16 cellular contexts compared by ENCODE assay signal in genomic region chr10:47078393-47079163, GRCh38.
DNase-seq lines count a peak whose midpoint lies in the region; ATAC-seq, FAIRE-seq and TF ChIP-seq lines count a peak whose summit lies in the region.
"Had no signal": no experiment of that assay in that cellular context is flagged by ENCODE, and none has a peak within 500 bp of the region (broad histone marks: within the 10 kb centered on the region; RNA-seq: fewer than 3 reads in every experiment).

No MANE protein-coding gene starts in this region.

- H3K9me3 ChIP-seq in astrocyte (ENCODE audit: insufficient read depth, low read depth, low read length) (no peaks in the 10 kb centered on the region), mesodermal cell (ENCODE audit: control insufficient read depth, low read length) (no peaks in the 10 kb centered on the region), upper lobe of left lung (no peaks in the 10 kb centered on the region)

- H3K27me3 ChIP-seq in astrocyte (ENCODE audit: insufficient read depth, low read length) (peaks cover 6% of the 10 kb centered on the region), upper lobe of left lung (no peaks in the 10 kb centered on the region)

- H3K4me3 ChIP-seq in astrocyte (ENCODE audit: insufficient read depth, low read depth, low read length): no peak overlapping the region
- no peak overlapping the region for H3K4me3 ChIP-seq in mesodermal cell (ENCODE audit: extremely low read depth, insufficient read depth, low read length, poor library complexity, severe bottlenecking)
- H3K4me3 ChIP-seq in upper lobe of left lung: no peak overlapping the region

- H3K4me1 ChIP-seq in astrocyte (ENCODE audit: insufficient read depth, low read length) (peaks cover 3% of the 10 kb centered on the region), mesodermal cell (ENCODE audit: control insufficient read depth, insufficient read depth, low read length, poor library complexity, severe bottlenecking) (peaks cover 2% of the 10 kb centered on the region), upper lobe of left lung (no peaks in the 10 kb centered on the region)
- H3K4me1 ChIP-seq: Caco-2 had no signal

- peak overlapping the region; percentile 10 for H2AFZ ChIP-seq in astrocyte (ENCODE audit: low read depth, low read length)

- FAIRE-seq in astrocyte (lab: Jason Lieb, UNC): no peak
- no peak for FAIRE-seq in D721Med (lab: Jason Lieb, UNC)

- POLR2A ChIA-PET in activated CD8-positive, alpha-beta T cell treated with anti-CD3 and anti-CD28 coated beads for 36 hours (lab: Charles Lee): interaction anchor here (0.8 to 1.2 kb wide), 4 partner anchors 31 to 235 kb away, joined by 3 to 4 read pairs (median 3); no protein-coding TSS in a partner anchor
- POLR2A ChIA-PET in activated CD8-positive, alpha-beta T cell treated with anti-CD3 and anti-CD28 coated beads, Interleukin-2, amount 10 ng/mL, durations not matched to agents 7 days and 5 days (lab: Charles Lee): no interaction called here

- no peaks in the 10 kb centered on the region for H3K79me2 ChIP-seq in astrocyte (ENCODE audit: insufficient read depth, low read length)

- H3K9ac ChIP-seq in astrocyte (ENCODE audit: low read length): no peak overlapping the region

- H3K36me3 Mint-ChIP-seq in activated CD8-positive, alpha-beta T cell treated with anti-CD3 and anti-CD28 coated beads for 36 hours (ENCODE audit: low read depth): no peaks in the 10 kb centered on the region
- no peaks in the 10 kb centered on the region for H3K36me3 Mint-ChIP-seq in activated CD8-positive, alpha-beta T cell treated with anti-CD3 and anti-CD28 coated beads, Interleukin-2, amount 10 ng/mL, durations not matched to agents 7 days and 5 days (ENCODE audit: low read depth)
- no peaks in the 10 kb centered on the region for H3K36me3 Mint-ChIP-seq in astrocyte (ENCODE audit: low read depth, unreplicated experiment)
- no peaks in the 10 kb centered on the region for H3K36me3 Mint-ChIP-seq in activated T-cell treated with anti-CD3 and anti-CD28 coated beads, Interleukin-2, amount 50 U/mL, for 4 hours (ENCODE audit: insufficient read depth)

- H3K27ac ChIP-seq in astrocyte (ENCODE audit: low read depth, low read length): no peak overlapping the region
- H3K27ac ChIP-seq in mesodermal cell (ENCODE audit: low read depth, low read length, severe bottlenecking): peak overlapping the region; percentile 10
- H3K27ac ChIP-seq in upper lobe of left lung: no peak overlapping the region
- H3K27ac ChIP-seq: C4-2B had no signal

- ATAC-seq in activated CD8-positive, alpha-beta T cell treated with anti-CD3 and anti-CD28 coated beads for 36 hours: no peak
- ATAC-seq in activated CD8-positive, alpha-beta T cell treated with anti-CD3 and anti-CD28 coated beads, Interleukin-2, amount 10 ng/mL, durations not matched to agents 7 days and 5 days: no peak
- ATAC-seq in upper lobe of left lung (ENCODE audit: low FRiP score in 2 of 2) (peak; percentile 37 to 68), HG03565 (IDR thresholded peaks at IDR 0.05; ENCODE audit: unreplicated experiment) (no peak)
- no peak for ATAC-seq in activated T-cell treated with anti-CD3 and anti-CD28 coated beads, Interleukin-2, amount 50 U/mL, for 4 hours

- H3K4me2 ChIP-seq in astrocyte (ENCODE audit: low read length): no peak overlapping the region

- H3K27me3 Mint-ChIP-seq in activated CD8-positive, alpha-beta T cell treated with anti-CD3 and anti-CD28 coated beads for 36 hours: no peaks in the 10 kb centered on the region
- peaks cover 3% of the 10 kb centered on the region for H3K27me3 Mint-ChIP-seq in activated CD8-positive, alpha-beta T cell treated with anti-CD3 and anti-CD28 coated beads, Interleukin-2, amount 10 ng/mL, durations not matched to agents 7 days and 5 days (ENCODE audit: low read depth)
- peaks cover 16% of the 10 kb centered on the region for H3K27me3 Mint-ChIP-seq in astrocyte (ENCODE audit: low read depth, unreplicated experiment)
- peaks cover 1% of the 10 kb centered on the region for H3K27me3 Mint-ChIP-seq in activated T-cell treated with anti-CD3 and anti-CD28 coated beads, Interleukin-2, amount 50 U/mL, for 4 hours (ENCODE audit: low read depth)

- intact Hi-C loops in activated CD8-positive, alpha-beta T cell treated with anti-CD3 and anti-CD28 coated beads for 36 hours (cut with micrococcal nuclease): no loop called here

- H3K4me1 Mint-ChIP-seq in activated CD8-positive, alpha-beta T cell treated with anti-CD3 and anti-CD28 coated beads for 36 hours (ENCODE audit: low read depth): peaks cover 53% of the 10 kb centered on the region
- peaks cover 25% of the 10 kb centered on the region for H3K4me1 Mint-ChIP-seq in activated CD8-positive, alpha-beta T cell treated with anti-CD3 and anti-CD28 coated beads, Interleukin-2, amount 10 ng/mL, durations not matched to agents 7 days and 5 days (ENCODE audit: low read depth)
- peaks cover 13% of the 10 kb centered on the region for H3K4me1 Mint-ChIP-seq in astrocyte (ENCODE audit: low read depth, unreplicated experiment)
- H3K4me1 Mint-ChIP-seq in activated T-cell treated with anti-CD3 and anti-CD28 coated beads, Interleukin-2, amount 50 U/mL, for 4 hours (ENCODE audit: low read depth): peaks cover 13% of the 10 kb centered on the region
- H3K4me1 Mint-ChIP-seq: H9 had no signal

- no peaks in the 10 kb centered on the region for H3K36me3 ChIP-seq in astrocyte (ENCODE audit: insufficient read depth, low read length)
- H3K36me3 ChIP-seq in mesodermal cell (ENCODE audit: control insufficient read depth, insufficient read depth, low read length): no peaks in the 10 kb centered on the region
- H3K36me3 ChIP-seq in upper lobe of left lung: no peaks in the 10 kb centered on the region

- peak overlapping the region; percentile 43 for H3K27ac Mint-ChIP-seq in activated CD8-positive, alpha-beta T cell treated with anti-CD3 and anti-CD28 coated beads for 36 hours
- no peak overlapping the region for H3K27ac Mint-ChIP-seq in activated CD8-positive, alpha-beta T cell treated with anti-CD3 and anti-CD28 coated beads, Interleukin-2, amount 10 ng/mL, durations not matched to agents 7 days and 5 days
- H3K27ac Mint-ChIP-seq in astrocyte (ENCODE audit: unreplicated experiment): peak overlapping the region; percentile 48
- H3K27ac Mint-ChIP-seq: H9 had no signal

- TF ChIP-seq EP300 in upper lobe of left lung (IDR thresholded peaks at IDR 0.05): no peak

- WGBS in mesodermal cell (ENCODE audit: insufficient coverage in 2 of 2), 2 experiments: 89 to 90% methylated on average over 6 to 8 of the region's 8 CpGs
- 77 to 82% methylated on average over 8 of the region's 8 CpGs for WGBS in upper lobe of left lung, 2 donors

- H3K9me3 Mint-ChIP-seq in activated CD8-positive, alpha-beta T cell treated with anti-CD3 and anti-CD28 coated beads for 36 hours: no peaks in the 10 kb centered on the region
- H3K9me3 Mint-ChIP-seq in activated CD8-positive, alpha-beta T cell treated with anti-CD3 and anti-CD28 coated beads, Interleukin-2, amount 10 ng/mL, durations not matched to agents 7 days and 5 days (ENCODE audit: insufficient read depth): no peaks in the 10 kb centered on the region
- H3K9me3 Mint-ChIP-seq in astrocyte (ENCODE audit: unreplicated experiment): no peaks in the 10 kb centered on the region
- no peaks in the 10 kb centered on the region for H3K9me3 Mint-ChIP-seq in activated T-cell treated with anti-CD3 and anti-CD28 coated beads, Interleukin-2, amount 50 U/mL, for 4 hours

- no peak for TF ChIP-seq CTCF in activated CD8-positive, alpha-beta T cell treated with anti-CD3 and anti-CD28 coated beads for 36 hours (IDR thresholded peaks at IDR 0.05)
- TF ChIP-seq CTCF in astrocyte (IDR thresholded peaks at IDR 0.05; ENCODE audit: insufficient read depth, low read depth, low read length) (no peak), upper lobe of left lung (IDR thresholded peaks at IDR 0.05) (no peak), D721Med (IDR thresholded peaks at IDR 0.05; ENCODE audit: insufficient read depth, missing control alignments) (no peak)

- no peak overlapping the region for H3K4me3 Mint-ChIP-seq in activated CD8-positive, alpha-beta T cell treated with anti-CD3 and anti-CD28 coated beads for 36 hours
- H3K4me3 Mint-ChIP-seq in activated CD8-positive, alpha-beta T cell treated with anti-CD3 and anti-CD28 coated beads, Interleukin-2, amount 10 ng/mL, durations not matched to agents 7 days and 5 days: no peak overlapping the region
- H3K4me3 Mint-ChIP-seq in astrocyte (ENCODE audit: unreplicated experiment): no peak overlapping the region
- H3K4me3 Mint-ChIP-seq in activated T-cell treated with anti-CD3 and anti-CD28 coated beads, Interleukin-2, amount 50 U/mL, for 4 hours: no peak overlapping the region
- H3K4me3 Mint-ChIP-seq: H9 had no signal

- TF ChIP-seq POLR2A in upper lobe of left lung (IDR thresholded peaks at IDR 0.05): no peak

- H4K20me1 ChIP-seq in astrocyte (ENCODE audit: insufficient read depth, low read length): no peaks in the 10 kb centered on the region

- no peak for DNase-seq in activated CD8-positive, alpha-beta T cell treated with anti-CD3 and anti-CD28 coated beads for 36 hours
- DNase-seq in activated CD8-positive, alpha-beta T cell treated with anti-CD3 and anti-CD28 coated beads, Interleukin-2, amount 10 ng/mL, durations not matched to agents 7 days and 5 days: no peak
- DNase-seq in astrocyte (ENCODE audit: low read depth): no peak
- DNase-seq in upper lobe of left lung: no peak
- DNase-seq in D721Med (ENCODE audit: insufficient read length, low spot score): no peak
- DNase-seq in activated T-cell treated with anti-CD3 and anti-CD28 coated beads, Interleukin-2, amount 50 U/mL, for 4 hours: no peak
- DNase-seq: 8988T, Caco-2, DMS53, H9, NCI-H1436 treated with DMSO at 0.1 percent for 48 hours, NCI-H2081 treated with DMSO at 0.1 percent for 48 hours, NCI-H526 had no signal

- CTCF ChIA-PET in activated CD8-positive, alpha-beta T cell treated with anti-CD3 and anti-CD28 coated beads for 36 hours (lab: Charles Lee): interaction anchor here (1.2 kb wide), 1 partner anchor 31 kb away, joined by 3 read pairs; no protein-coding TSS in a partner anchor
- CTCF ChIA-PET in activated CD8-positive, alpha-beta T cell treated with anti-CD3 and anti-CD28 coated beads, Interleukin-2, amount 10 ng/mL, durations not matched to agents 7 days and 5 days (lab: Charles Lee): interaction anchor here (1.2 to 1.6 kb wide), 2 partner anchors 31 to 233 kb away, joined by 6 read pairs; no protein-coding TSS in a partner anchor

Comparison
In these comparisons a context has a peak if more than half of its experiments do, and no peak if none do; other contexts are left out.
1. ATAC-seq: peak in upper lobe of left lung (2 of 2); none in activated CD8-positive, alpha-beta T cell treated with anti-CD3 and anti-CD28 coated beads for 36 hours (single experiment), activated CD8-positive, alpha-beta T cell treated with anti-CD3 and anti-CD28 coated beads, Interleukin-2, amount 10 ng/mL, durations not matched to agents 7 days and 5 days (single experiment), activated T-cell treated with anti-CD3 and anti-CD28 coated beads, Interleukin-2, amount 50 U/mL, for 4 hours (0 of 2) and HG03565 (single experiment).